Comparison of ENCODE assay signal across 20 cellular contexts in the genomic region with DNA sequence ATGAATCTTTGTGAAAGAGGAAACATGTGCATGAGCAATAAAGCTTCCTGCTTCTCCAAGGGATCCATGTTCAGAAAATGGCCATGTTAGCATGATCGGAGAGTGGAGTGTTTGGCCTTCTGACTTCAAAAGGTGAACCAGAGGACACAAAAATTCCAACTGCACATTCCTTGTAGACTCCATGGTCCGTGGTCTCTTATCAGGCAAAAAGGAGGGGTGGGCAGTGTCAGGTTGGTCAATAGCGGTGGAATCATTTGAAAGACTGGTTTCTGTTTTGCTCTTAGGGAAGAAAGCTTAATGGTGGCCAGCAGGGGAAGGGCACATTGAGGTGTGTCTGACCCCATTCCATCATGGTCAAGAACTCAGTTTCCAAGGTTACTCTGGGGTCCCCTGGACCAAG.
"Had no signal": no experiment of that assay in that cellular context is flagged by ENCODE, and none has a peak within 500 bp of the region (broad histone marks: within the 10 kb centered on the region; RNA-seq: fewer than 3 reads in every experiment).

No MANE protein-coding gene starts in this region.

- DNase-seq: activated CD4-positive, alpha-beta T cell treated with anti-CD3 and anti-CD28 coated beads for 36 hours; activated CD8-positive, alpha-beta memory T cell treated with anti-CD3 and anti-CD28 coated beads, Interleukin-2, amount 50 U/mL, for 4 hours; activated CD8-positive, alpha-beta T cell treated with anti-CD3 and anti-CD28 coated beads for 36 hours; activated gamma-delta T cell treated with Interleukin-2 at 50 U/mL for 16 hours; activated naive CD8-positive, alpha-beta T cell treated with anti-CD3 and anti-CD28 coated beads for 36 hours; activated T-cell treated with anti-CD3 and anti-CD28 coated beads, Interleukin-2, amount 50 U/mL, for 72 hours; anterior cingulate cortex; cerebellar nuclear complex; dermis blood vessel endothelial cell; gastrocnemius medialis; islet precursor cell; naive thymus-derived CD4-positive, alpha-beta T cell; spleen; stimulated activated CD4-positive, alpha-beta T cell treated with anti-CD3 and anti-CD28 coated beads, Interleukin-1b, Interleukin-23, amount 100 ng/mL, for 48 hours; stimulated activated naive B cell treated with anti-CD40 and anti-IgM and Interleukin-4, amounts not matched to agents 10 μg/mL and 1 μg/mL and 100 μg/mL, for 72 hours; substantia nigra; T-cell; transverse colon; WERI-Rb-1 had no signal

- H3K36me3 Mint-ChIP-seq: activated naive CD8-positive, alpha-beta T cell treated with anti-CD3 and anti-CD28 coated beads for 36 hours; naive thymus-derived CD4-positive, alpha-beta T cell; stimulated activated naive B cell treated with anti-CD40 and anti-IgM and Interleukin-4, amounts not matched to agents 10 μg/mL and 1 μg/mL and 100 μg/mL, for 72 hours; T-cell had no signal

- H3K27ac Mint-ChIP-seq: activated CD4-positive, alpha-beta T cell treated with anti-CD3 and anti-CD28 coated beads for 36 hours; activated CD8-positive, alpha-beta T cell treated with anti-CD3 and anti-CD28 coated beads for 36 hours; activated naive CD8-positive, alpha-beta T cell treated with anti-CD3 and anti-CD28 coated beads for 36 hours; activated T-cell treated with anti-CD3 and anti-CD28 coated beads, Interleukin-2, amount 50 U/mL, for 72 hours; naive thymus-derived CD4-positive, alpha-beta T cell; stimulated activated naive B cell treated with anti-CD40 and anti-IgM and Interleukin-4, amounts not matched to agents 10 μg/mL and 1 μg/mL and 100 μg/mL, for 72 hours; T-cell had no signal

- H3K4me3 ChIP-seq: gastrocnemius medialis, spleen, transverse colon had no signal

- H3K27ac ChIP-seq: gastrocnemius medialis, spleen, transverse colon, WERI-Rb-1 had no signal

- H3K9me3 ChIP-seq: gastrocnemius medialis, spleen, transverse colon had no signal

- H3K9me3 Mint-ChIP-seq: activated CD8-positive, alpha-beta T cell treated with anti-CD3 and anti-CD28 coated beads for 36 hours; activated naive CD8-positive, alpha-beta T cell treated with anti-CD3 and anti-CD28 coated beads for 36 hours; activated T-cell treated with anti-CD3 and anti-CD28 coated beads, Interleukin-2, amount 50 U/mL, for 72 hours; naive thymus-derived CD4-positive, alpha-beta T cell; stimulated activated naive B cell treated with anti-CD40 and anti-IgM and Interleukin-4, amounts not matched to agents 10 μg/mL and 1 μg/mL and 100 μg/mL, for 72 hours; T-cell had no signal

- H3K4me3 Mint-ChIP-seq: activated CD4-positive, alpha-beta T cell treated with anti-CD3 and anti-CD28 coated beads for 36 hours; activated CD8-positive, alpha-beta T cell treated with anti-CD3 and anti-CD28 coated beads for 36 hours; activated naive CD8-positive, alpha-beta T cell treated with anti-CD3 and anti-CD28 coated beads for 36 hours; activated T-cell treated with anti-CD3 and anti-CD28 coated beads, Interleukin-2, amount 50 U/mL, for 72 hours; naive thymus-derived CD4-positive, alpha-beta T cell; stimulated activated naive B cell treated with anti-CD40 and anti-IgM and Interleukin-4, amounts not matched to agents 10 μg/mL and 1 μg/mL and 100 μg/mL, for 72 hours; T-cell had no signal

- ATAC-seq: activated CD4-positive, alpha-beta T cell treated with anti-CD3 and anti-CD28 coated beads for 36 hours had no signal

- H3K36me3 ChIP-seq: gastrocnemius medialis, spleen, transverse colon, WERI-Rb-1 had no signal

- H3K27me3 Mint-ChIP-seq: activated CD4-positive, alpha-beta T cell treated with anti-CD3 and anti-CD28 coated beads for 36 hours; activated CD8-positive, alpha-beta T cell treated with anti-CD3 and anti-CD28 coated beads for 36 hours; activated naive CD8-positive, alpha-beta T cell treated with anti-CD3 and anti-CD28 coated beads for 36 hours; naive thymus-derived CD4-positive, alpha-beta T cell; progenitor cell of endocrine pancreas; stimulated activated naive B cell treated with anti-CD40 and anti-IgM and Interleukin-4, amounts not matched to agents 10 μg/mL and 1 μg/mL and 100 μg/mL, for 72 hours; T-cell had no signal

- H3K4me1 ChIP-seq: gastrocnemius medialis, spleen, transverse colon had no signal

- H3K27me3 ChIP-seq: gastrocnemius medialis, spleen, transverse colon had no signal

- H3K4me1 Mint-ChIP-seq: activated CD4-positive, alpha-beta T cell treated with anti-CD3 and anti-CD28 coated beads for 36 hours; activated naive CD8-positive, alpha-beta T cell treated with anti-CD3 and anti-CD28 coated beads for 36 hours; naive thymus-derived CD4-positive, alpha-beta T cell; stimulated activated naive B cell treated with anti-CD40 and anti-IgM and Interleukin-4, amounts not matched to agents 10 μg/mL and 1 μg/mL and 100 μg/mL, for 72 hours; T-cell had no signal
